ENCODE assay signal across 2 cellular contexts in the genomic region with DNA sequence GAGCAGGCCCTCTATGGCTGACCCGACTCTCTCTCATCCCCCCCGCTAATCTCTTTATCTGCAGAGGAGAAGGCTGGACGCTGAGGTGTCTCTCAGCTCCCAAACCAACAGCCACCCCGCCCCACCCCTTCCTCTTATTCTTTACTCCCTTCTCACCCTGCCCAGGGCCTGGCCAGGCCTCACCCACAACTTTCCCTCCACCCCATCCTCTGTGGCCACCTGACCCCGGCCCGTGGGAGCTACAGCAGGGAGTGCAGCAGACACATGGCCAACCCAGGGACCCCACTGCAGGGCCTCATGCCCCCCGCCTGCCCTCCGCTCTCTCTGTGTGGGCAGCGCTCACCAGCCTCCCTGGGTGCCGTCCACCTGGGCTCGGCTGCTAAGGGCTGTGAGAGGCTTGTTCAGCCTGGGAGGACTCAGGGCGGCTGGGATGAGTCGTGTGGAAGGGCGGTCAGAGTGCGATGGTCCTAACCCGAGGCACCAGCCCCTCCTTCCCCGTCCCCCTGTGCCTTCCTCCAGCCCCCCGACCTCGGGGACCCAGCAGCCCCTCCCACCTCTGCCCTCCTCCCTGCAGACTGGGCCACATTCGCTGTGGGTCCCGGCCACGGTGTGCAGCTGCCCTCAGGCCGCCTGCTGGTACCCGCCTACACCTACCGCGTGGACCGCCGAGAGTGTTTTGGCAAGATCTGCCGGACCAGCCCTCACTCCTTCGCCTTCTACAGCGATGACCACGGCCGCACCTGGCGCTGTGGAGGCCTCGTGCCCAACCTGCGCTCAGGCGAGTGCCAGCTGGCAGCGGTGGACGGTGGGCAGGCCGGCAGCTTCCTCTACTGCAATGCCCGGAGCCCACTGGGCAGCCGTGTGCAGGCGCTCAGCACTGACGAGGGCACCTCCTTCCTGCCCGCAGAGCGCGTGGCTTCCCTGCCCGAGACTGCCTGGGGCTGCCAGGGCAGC.
TF ChIP-seq lines count a peak whose summit lies in the region.

No MANE protein-coding gene starts in this region.

TF ChIP-seq in HEK293, 187 proteins besides CTCF, POLR2A, EP300 and RAD21:
- TF ChIP-seq ZNF768 (tag by site-specific recombination; IDR thresholded peaks at IDR 0.05), result no peak
- TF ChIP-seq, protein P1, sequence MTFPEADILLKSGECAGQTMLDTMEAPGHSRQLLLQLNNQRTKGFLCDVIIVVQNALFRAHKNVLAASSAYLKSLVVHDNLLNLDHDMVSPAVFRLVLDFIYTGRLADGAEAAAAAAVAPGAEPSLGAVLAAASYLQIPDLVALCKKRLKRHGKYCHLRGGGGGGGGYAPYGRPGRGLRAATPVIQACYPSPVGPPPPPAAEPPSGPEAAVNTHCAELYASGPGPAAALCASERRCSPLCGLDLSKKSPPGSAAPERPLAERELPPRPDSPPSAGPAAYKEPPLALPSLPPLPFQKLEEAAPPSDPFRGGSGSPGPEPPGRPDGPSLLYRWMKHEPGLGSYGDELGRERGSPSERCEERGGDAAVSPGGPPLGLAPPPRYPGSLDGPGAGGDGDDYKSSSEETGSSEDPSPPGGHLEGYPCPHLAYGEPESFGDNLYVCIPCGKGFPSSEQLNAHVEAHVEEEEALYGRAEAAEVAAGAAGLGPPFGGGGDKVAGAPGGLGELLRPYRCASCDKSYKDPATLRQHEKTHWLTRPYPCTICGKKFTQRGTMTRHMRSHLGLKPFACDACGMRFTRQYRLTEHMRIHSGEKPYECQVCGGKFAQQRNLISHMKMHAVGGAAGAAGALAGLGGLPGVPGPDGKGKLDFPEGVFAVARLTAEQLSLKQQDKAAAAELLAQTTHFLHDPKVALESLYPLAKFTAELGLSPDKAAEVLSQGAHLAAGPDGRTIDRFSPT (tag by site-specific recombination; IDR thresholded peaks at IDR 0.05), result 0 out of 2 replicates have a peak, but pooled peaks have one; percentile 8
- TF ChIP-seq, protein P2, sequence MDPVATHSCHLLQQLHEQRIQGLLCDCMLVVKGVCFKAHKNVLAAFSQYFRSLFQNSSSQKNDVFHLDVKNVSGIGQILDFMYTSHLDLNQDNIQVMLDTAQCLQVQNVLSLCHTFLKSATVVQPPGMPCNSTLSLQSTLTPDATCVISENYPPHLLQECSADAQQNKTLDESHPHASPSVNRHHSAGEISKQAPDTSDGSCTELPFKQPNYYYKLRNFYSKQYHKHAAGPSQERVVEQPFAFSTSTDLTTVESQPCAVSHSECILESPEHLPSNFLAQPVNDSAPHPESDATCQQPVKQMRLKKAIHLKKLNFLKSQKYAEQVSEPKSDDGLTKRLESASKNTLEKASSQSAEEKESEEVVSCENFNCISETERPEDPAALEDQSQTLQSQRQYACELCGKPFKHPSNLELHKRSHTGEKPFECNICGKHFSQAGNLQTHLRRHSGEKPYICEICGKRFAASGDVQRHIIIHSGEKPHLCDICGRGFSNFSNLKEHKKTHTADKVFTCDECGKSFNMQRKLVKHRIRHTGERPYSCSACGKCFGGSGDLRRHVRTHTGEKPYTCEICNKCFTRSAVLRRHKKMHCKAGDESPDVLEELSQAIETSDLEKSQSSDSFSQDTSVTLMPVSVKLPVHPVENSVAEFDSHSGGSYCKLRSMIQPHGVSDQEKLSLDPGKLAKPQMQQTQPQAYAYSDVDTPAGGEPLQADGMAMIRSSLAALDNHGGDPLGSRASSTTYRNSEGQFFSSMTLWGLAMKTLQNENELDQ (tag by site-specific recombination; IDR thresholded peaks at IDR 0.05; ENCODE audit: low read depth), result no peak
- TF ChIP-seq ZNF221 (tag by site-specific recombination; IDR thresholded peaks at IDR 0.05; ENCODE audit: borderline replicate concordance), result no peak
- TF ChIP-seq, protein P3, sequence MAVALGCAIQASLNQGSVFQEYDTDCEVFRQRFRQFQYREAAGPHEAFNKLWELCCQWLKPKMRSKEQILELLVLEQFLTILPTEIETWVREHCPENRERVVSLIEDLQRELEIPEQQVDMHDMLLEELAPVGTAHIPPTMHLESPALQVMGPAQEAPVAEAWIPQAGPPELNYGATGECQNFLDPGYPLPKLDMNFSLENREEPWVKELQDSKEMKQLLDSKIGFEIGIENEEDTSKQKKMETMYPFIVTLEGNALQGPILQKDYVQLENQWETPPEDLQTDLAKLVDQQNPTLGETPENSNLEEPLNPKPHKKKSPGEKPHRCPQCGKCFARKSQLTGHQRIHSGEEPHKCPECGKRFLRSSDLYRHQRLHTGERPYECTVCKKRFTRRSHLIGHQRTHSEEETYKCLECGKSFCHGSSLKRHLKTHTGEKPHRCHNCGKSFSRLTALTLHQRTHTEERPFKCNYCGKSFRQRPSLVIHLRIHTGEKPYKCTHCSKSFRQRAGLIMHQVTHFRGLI (tag by site-specific recombination; IDR thresholded peaks at IDR 0.05), result no peak
- no peak for TF ChIP-seq ZNF341 (tag by site-specific recombination; IDR thresholded peaks at IDR 0.05; ENCODE audit: low read depth)
- TF ChIP-seq ZIC2 (tag by site-specific recombination; IDR thresholded peaks at IDR 0.05), result peak; percentile 25; the same call in 1 of the 2 replicates
- no peak for TF ChIP-seq ZNF560 (tag by site-specific recombination; IDR thresholded peaks at IDR 0.05; ENCODE audit: borderline replicate concordance)
- TF ChIP-seq, protein P4, sequence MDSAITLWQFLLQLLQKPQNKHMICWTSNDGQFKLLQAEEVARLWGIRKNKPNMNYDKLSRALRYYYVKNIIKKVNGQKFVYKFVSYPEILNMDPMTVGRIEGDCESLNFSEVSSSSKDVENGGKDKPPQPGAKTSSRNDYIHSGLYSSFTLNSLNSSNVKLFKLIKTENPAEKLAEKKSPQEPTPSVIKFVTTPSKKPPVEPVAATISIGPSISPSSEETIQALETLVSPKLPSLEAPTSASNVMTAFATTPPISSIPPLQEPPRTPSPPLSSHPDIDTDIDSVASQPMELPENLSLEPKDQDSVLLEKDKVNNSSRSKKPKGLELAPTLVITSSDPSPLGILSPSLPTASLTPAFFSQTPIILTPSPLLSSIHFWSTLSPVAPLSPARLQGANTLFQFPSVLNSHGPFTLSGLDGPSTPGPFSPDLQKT (IDR thresholded peaks at IDR 0.05; ENCODE audit: borderline replicate concordance, low read depth, low read length), result no peak
TF ChIP-seq in HEK293: peak in this region for 2.

TF ChIP-seq in HepG2, 621 proteins besides CTCF, POLR2A, EP300 and RAD21:
- TF ChIP-seq ZBTB38 (CRISPR knock-in tag; IDR thresholded peaks at IDR 0.05) (peak; percentile 53), ZNF235 (CRISPR knock-in tag; IDR thresholded peaks at IDR 0.05; ENCODE audit: borderline replicate concordance) (0 out of 2 replicates have a peak, but pooled peaks have one; percentile 35), RBFOX2 (IDR thresholded peaks at IDR 0.05; ENCODE audit: low read depth, low read length) (peak; percentile 44), ZEB1 (IDR thresholded peaks at IDR 0.05; ENCODE audit: insufficient replicate concordance, low read depth) (no peak), ZFP36L1 (CRISPR knock-in tag; IDR thresholded peaks at IDR 0.05) (no peak), HOXA9 (CRISPR knock-in tag; IDR thresholded peaks at IDR 0.05; ENCODE audit: borderline replicate concordance) (no peak), AKAP8 (CRISPR knock-in tag; IDR thresholded peaks at IDR 0.05) (peak; percentile 87), DNMT1 (CRISPR knock-in tag; IDR thresholded peaks at IDR 0.05) (peak; percentile 83; the same call in 1 of the 2 replicates), RXRA (CRISPR knock-in tag; IDR thresholded peaks at IDR 0.05) (no peak), ZNF720 (CRISPR knock-in tag; IDR thresholded peaks at IDR 0.05) (no peak), NRL (CRISPR knock-in tag; IDR thresholded peaks at IDR 0.05; ENCODE audit: borderline replicate concordance) (peak; percentile 57), AGO2 (optimal IDR thresholded peaks at IDR 0.05; ENCODE audit: low read depth, low read length) (peak; percentile 7), PCBP2 (optimal IDR thresholded peaks at IDR 0.05; ENCODE audit: low read depth, low read length, poor library complexity, severe bottlenecking) (no peak), ZNF780A (CRISPR knock-in tag; IDR thresholded peaks at IDR 0.05) (no peak), KDM5B (CRISPR knock-in tag; IDR thresholded peaks at IDR 0.05; ENCODE audit: borderline replicate concordance) (no peak), ZNF263 (CRISPR knock-in tag; IDR thresholded peaks at IDR 0.05) (peak; percentile 27; the same call in 1 of the 2 replicates), ATF1 (CRISPR knock-in tag; IDR thresholded peaks at IDR 0.05) (no peak), HNRNPL (IDR thresholded peaks at IDR 0.05; ENCODE audit: low read depth, low read length) (peak; percentile 59), ZNF703 (CRISPR knock-in tag; IDR thresholded peaks at IDR 0.05; ENCODE audit: borderline replicate concordance) (no peak), ARNT2 (CRISPR knock-in tag; IDR thresholded peaks at IDR 0.05; ENCODE audit: low read depth) (no peak)
- TF ChIP-seq, protein P5, sequence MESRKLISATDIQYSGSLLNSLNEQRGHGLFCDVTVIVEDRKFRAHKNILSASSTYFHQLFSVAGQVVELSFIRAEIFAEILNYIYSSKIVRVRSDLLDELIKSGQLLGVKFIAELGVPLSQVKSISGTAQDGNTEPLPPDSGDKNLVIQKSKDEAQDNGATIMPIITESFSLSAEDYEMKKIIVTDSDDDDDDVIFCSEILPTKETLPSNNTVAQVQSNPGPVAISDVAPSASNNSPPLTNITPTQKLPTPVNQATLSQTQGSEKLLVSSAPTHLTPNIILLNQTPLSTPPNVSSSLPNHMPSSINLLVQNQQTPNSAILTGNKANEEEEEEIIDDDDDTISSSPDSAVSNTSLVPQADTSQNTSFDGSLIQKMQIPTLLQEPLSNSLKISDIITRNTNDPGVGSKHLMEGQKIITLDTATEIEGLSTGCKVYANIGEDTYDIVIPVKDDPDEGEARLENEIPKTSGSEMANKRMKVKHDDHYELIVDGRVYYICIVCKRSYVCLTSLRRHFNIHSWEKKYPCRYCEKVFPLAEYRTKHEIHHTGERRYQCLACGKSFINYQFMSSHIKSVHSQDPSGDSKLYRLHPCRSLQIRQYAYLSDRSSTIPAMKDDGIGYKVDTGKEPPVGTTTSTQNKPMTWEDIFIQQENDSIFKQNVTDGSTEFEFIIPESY (CRISPR knock-in tag; IDR thresholded peaks at IDR 0.05), result peak; percentile 76
- TF ChIP-seq, protein P6, sequence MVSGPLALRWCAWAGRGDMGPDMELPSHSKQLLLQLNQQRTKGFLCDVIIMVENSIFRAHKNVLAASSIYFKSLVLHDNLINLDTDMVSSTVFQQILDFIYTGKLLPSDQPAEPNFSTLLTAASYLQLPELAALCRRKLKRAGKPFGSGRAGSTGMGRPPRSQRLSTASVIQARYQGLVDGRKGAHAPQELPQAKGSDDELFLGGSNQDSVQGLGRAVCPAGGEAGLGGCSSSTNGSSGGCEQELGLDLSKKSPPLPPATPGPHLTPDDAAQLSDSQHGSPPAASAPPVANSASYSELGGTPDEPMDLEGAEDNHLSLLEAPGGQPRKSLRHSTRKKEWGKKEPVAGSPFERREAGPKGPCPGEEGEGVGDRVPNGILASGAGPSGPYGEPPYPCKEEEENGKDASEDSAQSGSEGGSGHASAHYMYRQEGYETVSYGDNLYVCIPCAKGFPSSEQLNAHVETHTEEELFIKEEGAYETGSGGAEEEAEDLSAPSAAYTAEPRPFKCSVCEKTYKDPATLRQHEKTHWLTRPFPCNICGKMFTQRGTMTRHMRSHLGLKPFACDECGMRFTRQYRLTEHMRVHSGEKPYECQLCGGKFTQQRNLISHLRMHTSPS (CRISPR knock-in tag; IDR thresholded peaks at IDR 0.05; ENCODE audit: low read depth), result peak; percentile 56; the same call in 1 of the 2 replicates
- TF ChIP-seq, protein P7, sequence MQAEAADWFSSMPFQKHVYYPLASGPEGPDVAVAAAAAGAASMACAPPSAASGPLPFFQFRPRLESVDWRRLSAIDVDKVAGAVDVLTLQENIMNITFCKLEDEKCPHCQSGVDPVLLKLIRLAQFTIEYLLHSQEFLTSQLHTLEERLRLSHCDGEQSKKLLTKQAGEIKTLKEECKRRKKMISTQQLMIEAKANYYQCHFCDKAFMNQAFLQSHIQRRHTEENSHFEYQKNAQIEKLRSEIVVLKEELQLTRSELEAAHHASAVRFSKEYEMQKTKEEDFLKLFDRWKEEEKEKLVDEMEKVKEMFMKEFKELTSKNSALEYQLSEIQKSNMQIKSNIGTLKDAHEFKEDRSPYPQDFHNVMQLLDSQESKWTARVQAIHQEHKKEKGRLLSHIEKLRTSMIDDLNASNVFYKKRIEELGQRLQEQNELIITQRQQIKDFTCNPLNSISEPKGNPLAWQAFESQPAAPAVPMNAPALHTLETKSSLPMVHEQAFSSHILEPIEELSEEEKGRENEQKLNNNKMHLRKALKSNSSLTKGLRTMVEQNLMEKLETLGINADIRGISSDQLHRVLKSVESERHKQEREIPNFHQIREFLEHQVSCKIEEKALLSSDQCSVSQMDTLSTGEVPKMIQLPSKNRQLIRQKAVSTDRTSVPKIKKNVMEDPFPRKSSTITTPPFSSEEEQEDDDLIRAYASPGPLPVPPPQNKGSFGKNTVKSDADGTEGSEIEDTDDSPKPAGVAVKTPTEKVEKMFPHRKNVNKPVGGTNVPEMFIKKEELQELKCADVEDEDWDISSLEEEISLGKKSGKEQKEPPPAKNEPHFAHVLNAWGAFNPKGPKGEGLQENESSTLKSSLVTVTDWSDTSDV (CRISPR knock-in tag; IDR thresholded peaks at IDR 0.05), result 0 out of 2 replicates have a peak, but pooled peaks have one; percentile 39
